In the genomic region with DNA sequence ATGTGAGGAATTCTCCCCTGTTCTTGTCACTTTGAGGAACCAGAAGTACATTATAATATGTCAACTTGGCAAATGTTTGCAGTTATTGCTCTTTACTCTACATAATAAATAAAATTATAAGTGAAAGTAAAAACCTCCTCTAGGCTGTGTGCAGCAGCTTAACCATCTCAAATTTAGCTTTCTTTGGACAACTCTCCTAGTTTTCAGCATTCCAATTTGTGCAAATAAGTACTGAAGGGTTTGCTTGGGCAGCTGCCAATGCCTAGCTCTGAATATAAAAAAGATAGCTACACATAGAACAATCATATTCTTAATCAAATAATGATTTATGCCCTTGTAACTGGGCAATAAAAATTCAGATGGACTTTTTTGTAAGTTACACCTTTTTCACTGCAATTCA, we compare ENCODE assay signal across 15 cellular contexts.
A peak's percentile ranks its signal among the peaks of the same experiment; 100 is the strongest.
DNase-seq lines count a peak whose midpoint lies in the region; ATAC-seq and TF ChIP-seq lines count a peak whose summit lies in the region.
"Had no signal": no experiment of that assay in that cellular context is flagged by ENCODE, and none has a peak within 500 bp of the region (broad histone marks: within the 10 kb centered on the region; RNA-seq: fewer than 3 reads in every experiment).

No MANE protein-coding gene starts in this region.

- TF ChIP-seq POLR2A in heart left ventricle (IDR thresholded peaks at IDR 0.05): no peak

- H3K27me3 ChIP-seq in left ventricle myocardium inferior (ENCODE audit: low read depth) (no peaks in the 10 kb centered on the region), heart left ventricle (no peaks in the 10 kb centered on the region), adipocyte (replicated peaks; ENCODE audit: control insufficient read depth, insufficient read depth, low read length) (no peaks in the 10 kb centered on the region), tibial artery (no peaks in the 10 kb centered on the region)

- H3K9me3 ChIP-seq in left ventricle myocardium inferior (replicated peaks) (no peaks in the 10 kb centered on the region), heart left ventricle (no peaks in the 10 kb centered on the region), adipocyte (ENCODE audit: control insufficient read depth, low read length) (no peaks in the 10 kb centered on the region), tibial artery (no peaks in the 10 kb centered on the region)

- peaks cover 10% of the 10 kb centered on the region for H3K4me1 ChIP-seq in left ventricle myocardium inferior
- H3K4me1 ChIP-seq in heart left ventricle: peaks cover 0 to 13% (median 0%) of the 10 kb centered on the region in 12 donors
- peaks cover 14% of the 10 kb centered on the region for H3K4me1 ChIP-seq in adipocyte (ENCODE audit: control insufficient read depth, insufficient read depth, low read length)
- peaks cover 0 to 7% (median 0%) of the 10 kb centered on the region in 4 donors for H3K4me1 ChIP-seq in tibial artery

- no peaks in the 10 kb centered on the region for H3K9me3 Mint-ChIP-seq in stimulated activated memory B cell treated with anti-CD40 and anti-IgM and Interleukin-4, amounts not matched to agents 10 μg/mL and 1 μg/mL and 100 μg/mL, for 72 hours
- H3K9me3 Mint-ChIP-seq: T-helper 2 cell treated with Interferon-gamma antibody and Interleukin-4, amounts not matched to agents 5 μg/mL and 100 μg/mL, for 36 hours had no signal

- peak overlapping the region; percentile 30 for H3K9ac ChIP-seq in adipocyte (ENCODE audit: low read length)

- H3K27me3 Mint-ChIP-seq in stimulated activated memory B cell treated with anti-CD40 and anti-IgM and Interleukin-4, amounts not matched to agents 10 μg/mL and 1 μg/mL and 100 μg/mL, for 72 hours: no peaks in the 10 kb centered on the region

- intact Hi-C loops in left ventricle myocardium inferior (cut with micrococcal nuclease) (no loop called here), heart left ventricle (cut with DNase I) (no loop called here), tibial artery (cut with DNase I; ENCODE audit: low total_unique reads) (no loop called here)

- H3K4me3 Mint-ChIP-seq in stimulated activated memory B cell treated with anti-CD40 and anti-IgM and Interleukin-4, amounts not matched to agents 10 μg/mL and 1 μg/mL and 100 μg/mL, for 72 hours: no peak overlapping the region
- H3K4me3 Mint-ChIP-seq: CD14-positive monocyte; T-helper 2 cell treated with Interferon-gamma antibody and Interleukin-4, amounts not matched to agents 5 μg/mL and 100 μg/mL, for 36 hours had no signal

- no peak overlapping the region for H3K27ac Mint-ChIP-seq in stimulated activated memory B cell treated with anti-CD40 and anti-IgM and Interleukin-4, amounts not matched to agents 10 μg/mL and 1 μg/mL and 100 μg/mL, for 72 hours
- H3K27ac Mint-ChIP-seq: CD14-positive monocyte; T-helper 2 cell treated with Interferon-gamma antibody and Interleukin-4, amounts not matched to agents 5 μg/mL and 100 μg/mL, for 36 hours had no signal

- ATAC-seq in heart left ventricle: no peak
- no peak for ATAC-seq in stimulated activated memory B cell treated with anti-CD40 and anti-IgM and Interleukin-4, amounts not matched to agents 10 μg/mL and 1 μg/mL and 100 μg/mL, for 72 hours
- no peak for ATAC-seq in HG03378 (IDR thresholded peaks at IDR 0.05; ENCODE audit: unreplicated experiment)
- ATAC-seq: esophagus mucosa had no signal

- H3K36me3 ChIP-seq in left ventricle myocardium inferior: no peaks in the 10 kb centered on the region
- no peaks in the 10 kb centered on the region for H3K36me3 ChIP-seq in heart left ventricle
- no peaks in the 10 kb centered on the region for H3K36me3 ChIP-seq in adipocyte (ENCODE audit: control insufficient read depth, insufficient read depth, low read length, severe bottlenecking)
- H3K36me3 ChIP-seq in tibial artery: no peaks in the 10 kb centered on the region

- H3K36me3 Mint-ChIP-seq in stimulated activated memory B cell treated with anti-CD40 and anti-IgM and Interleukin-4, amounts not matched to agents 10 μg/mL and 1 μg/mL and 100 μg/mL, for 72 hours: no peaks in the 10 kb centered on the region
- H3K36me3 Mint-ChIP-seq: CD14-positive monocyte had no signal

- H3K4me3 ChIP-seq in left ventricle myocardium inferior: no peak overlapping the region
- peak overlapping the region in 2 of 12 donors; percentile 31 to 32 for H3K4me3 ChIP-seq in heart left ventricle
- peak overlapping the region; percentile 64 for H3K4me3 ChIP-seq in adipocyte (ENCODE audit: low read length)
- peak overlapping the region; percentile 45 to 48 for H3K4me3 ChIP-seq in tibial artery

- TF ChIP-seq CTCF in left ventricle myocardium inferior (IDR thresholded peaks at IDR 0.05; ENCODE audit: borderline replicate concordance): no peak
- no peak for TF ChIP-seq CTCF in heart left ventricle (IDR thresholded peaks at IDR 0.05)
- no peak for TF ChIP-seq CTCF in tibial artery (IDR thresholded peaks at IDR 0.05)

- H3K27ac ChIP-seq in left ventricle myocardium inferior (replicated peaks) (peak overlapping the region; percentile 38), heart left ventricle (peak overlapping the region in 2 of 12 donors; percentile 20 to 26), tibial artery (peak overlapping the region; percentile 57 to 59)

- no peaks in the 10 kb centered on the region for H3K4me1 Mint-ChIP-seq in stimulated activated memory B cell treated with anti-CD40 and anti-IgM and Interleukin-4, amounts not matched to agents 10 μg/mL and 1 μg/mL and 100 μg/mL, for 72 hours

- DNase-seq in left ventricle myocardium inferior (peak; percentile 18), heart left ventricle (no peak), adipocyte (ENCODE audit: low read depth) (peak; percentile 60), globus pallidus (ENCODE audit: low spot score) (peak; percentile 7), tibial artery (no peak), retina (no peak)
- DNase-seq: activated CD4-positive, alpha-beta T cell treated with anti-CD3 and anti-CD28 coated beads, Interleukin-2, amount 50 U/mL, for 4 hours; central memory CD4-positive, alpha-beta T cell; stimulated activated CD4-positive, alpha-beta T cell treated with anti-CD3 and anti-CD28 coated beads, Interleukin-4, amount 100 ng/mL, for 4 hours; stimulated activated naive CD4-positive, alpha-beta T cell treated with Interleukin-2 at 50 U/mL for 16 hours had no signal

Comparison
In these comparisons a context has a peak if more than half of its experiments do, and no peak if none do; other contexts are left out.
1. DNase-seq: peak in left ventricle myocardium inferior (single experiment), adipocyte (single experiment) and globus pallidus (single experiment); none in heart left ventricle (0 of 5), tibial artery (0 of 2) and retina (single experiment).